8 cellular contexts compared by ENCODE assay signal in the genomic region with DNA sequence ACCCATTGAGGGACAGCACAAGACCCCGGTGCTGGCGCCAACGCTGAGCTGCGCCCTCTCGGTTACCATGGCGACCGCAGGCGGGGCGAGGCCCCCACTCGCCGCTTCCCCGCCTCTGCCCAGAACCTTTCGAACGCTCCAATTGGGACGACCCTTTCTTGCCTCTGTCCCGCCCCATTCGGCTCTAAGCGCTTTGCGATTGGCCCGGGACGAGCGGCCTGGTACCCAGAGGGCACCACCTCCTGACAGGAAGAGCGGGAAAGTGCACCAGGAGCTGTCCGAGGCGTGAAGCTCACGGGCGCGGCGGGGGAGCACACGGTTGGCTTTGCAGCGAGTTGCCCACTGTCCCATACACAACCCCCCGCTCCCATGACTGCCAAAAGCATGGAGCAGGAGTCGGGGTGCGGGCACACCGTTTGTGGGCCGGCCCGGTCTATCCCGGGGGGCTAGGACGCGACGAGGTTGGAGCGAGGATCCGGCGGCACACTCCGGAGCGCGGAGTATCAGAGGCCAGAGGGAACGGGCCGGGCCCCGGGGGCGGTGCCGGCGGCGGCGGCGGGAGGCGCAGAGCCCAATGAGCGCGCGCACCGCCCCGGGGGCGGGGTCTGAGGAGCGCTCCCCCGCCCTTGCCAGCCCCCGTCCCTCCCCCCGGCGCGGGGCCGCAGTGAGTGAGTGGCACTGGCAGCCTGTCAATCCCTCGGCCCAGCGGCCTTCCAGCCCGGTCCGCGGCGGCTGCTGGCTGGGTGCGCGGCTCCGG. TPM values are rescaled to one million over a fixed set of nuclear protein-coding genes. Genes with fewer than 3 reads are reported as not detected.
DNase-seq lines count a peak whose midpoint lies in the region; ATAC-seq and TF ChIP-seq lines count a peak whose summit lies in the region.

No MANE protein-coding gene starts in this region.

- ATAC-seq in HG02623 (IDR thresholded peaks at IDR 0.05; ENCODE audit: unreplicated experiment) = peak; percentile 64
- peak; percentile 85 for ATAC-seq in activated naive CD8-positive, alpha-beta T cell treated with anti-CD3 and anti-CD28 coated beads, Interleukin-2, amount 10 ng/mL, durations not matched to agents 7 days and 5 days (ENCODE audit: low read depth)
- peak; percentile 96 for ATAC-seq in Right ventricle myocardium inferior

- peaks cover 27% of the 10 kb centered on the region for H3K4me1 Mint-ChIP-seq in activated naive CD8-positive, alpha-beta T cell treated with anti-CD3 and anti-CD28 coated beads, Interleukin-2, amount 10 ng/mL, durations not matched to agents 7 days and 5 days

- H3K9me3 ChIP-seq in ovary (no peaks in the 10 kb centered on the region), thyroid gland (no peaks in the 10 kb centered on the region)

- POLR2A ChIA-PET in activated naive CD8-positive, alpha-beta T cell treated with anti-CD3 and anti-CD28 coated beads, Interleukin-2, amount 10 ng/mL, durations not matched to agents 7 days and 5 days (lab: Charles Lee) = interaction anchor here (0.6 to 1.7 kb wide), 6 partner anchors 9 to 505 kb away, joined by 3 to 6 read pairs (median 3); a partner anchor contains a TSS

- peaks cover 25% of the 10 kb centered on the region for H3K27me3 Mint-ChIP-seq in activated naive CD8-positive, alpha-beta T cell treated with anti-CD3 and anti-CD28 coated beads, Interleukin-2, amount 10 ng/mL, durations not matched to agents 7 days and 5 days

- H3K9me3 Mint-ChIP-seq in activated naive CD8-positive, alpha-beta T cell treated with anti-CD3 and anti-CD28 coated beads, Interleukin-2, amount 10 ng/mL, durations not matched to agents 7 days and 5 days = no peaks in the 10 kb centered on the region

- no peak for TF ChIP-seq CTCF in GM10266 (IDR thresholded peaks at IDR 0.05; ENCODE audit: control insufficient read depth, insufficient read depth, low read depth, missing control alignments)
- TF ChIP-seq CTCF in ovary (IDR thresholded peaks at IDR 0.05) = no peak
- no peak for TF ChIP-seq CTCF in thyroid gland (IDR thresholded peaks at IDR 0.05)

- no peaks in the 10 kb centered on the region for H3K4me1 ChIP-seq in ovary (ENCODE audit: insufficient read depth)
- H3K4me1 ChIP-seq in thyroid gland = peaks cover 19 to 24% of the 10 kb centered on the region in 2 donors

- H3K27ac ChIP-seq in ovary = peak overlapping the region; percentile 87 to 90
- H3K27ac ChIP-seq in thyroid gland = peak overlapping the region; percentile 54 to 88 (median 77)

- peak overlapping the region; percentile 77 for H3K4me3 ChIP-seq in ovary
- peak overlapping the region; percentile 19 to 86 (median 71) for H3K4me3 ChIP-seq in thyroid gland (replicated peaks in 1 of 3)

- peak overlapping the region; percentile 91 for H3K27ac Mint-ChIP-seq in activated naive CD8-positive, alpha-beta T cell treated with anti-CD3 and anti-CD28 coated beads, Interleukin-2, amount 10 ng/mL, durations not matched to agents 7 days and 5 days

- intact Hi-C loops in Right ventricle myocardium inferior (cut with DNase I) = loop anchor here (2.0 to 5.0 kb wide), 5 partner anchors 39 to 339 kb away; a partner anchor contains a TSS
- intact Hi-C loops in ovary (cut with DNase I) = loop anchor here in 2 of 4 donors (5.0 to 10.0 kb wide), 4 partner anchors 141 to 479 kb away; no protein-coding TSS in a partner anchor
- intact Hi-C loops in thyroid gland (cut with DNase I) = no loop called here

- TF ChIP-seq EP300 in ovary (IDR thresholded peaks at IDR 0.05) = no peak

- peak overlapping the region; percentile 90 for H3K4me3 Mint-ChIP-seq in activated naive CD8-positive, alpha-beta T cell treated with anti-CD3 and anti-CD28 coated beads, Interleukin-2, amount 10 ng/mL, durations not matched to agents 7 days and 5 days

- no peaks in the 10 kb centered on the region for H3K36me3 ChIP-seq in ovary
- H3K36me3 ChIP-seq in thyroid gland = no peaks in the 10 kb centered on the region

- WGBS in ovary, 3 donors = 0 to 1% (median 0%) methylated on average over 30 to 79 of the region's 79 CpGs
- 0% methylated on average over 10 to 30 of the region's 79 CpGs for WGBS in thyroid gland, 2 donors

- TF ChIP-seq POLR2A in ovary (IDR thresholded peaks at IDR 0.05) = peak; percentile 40
- TF ChIP-seq POLR2A in thyroid gland (IDR thresholded peaks at IDR 0.05) = peak; percentile 6 to 87

- H3K27me3 ChIP-seq in ovary = no peaks in the 10 kb centered on the region
- no peaks in the 10 kb centered on the region for H3K27me3 ChIP-seq in thyroid gland

- peaks cover 11% of the 10 kb centered on the region for H3K36me3 Mint-ChIP-seq in activated naive CD8-positive, alpha-beta T cell treated with anti-CD3 and anti-CD28 coated beads, Interleukin-2, amount 10 ng/mL, durations not matched to agents 7 days and 5 days

- DNase-seq in GM10266 (ENCODE audit: extremely low spot score) (peak; percentile 97), NCI-H1105 (lab: John Stamatoyannopoulos, UW) (peak; percentile 85), SKM-1 (lab: John Stamatoyannopoulos, UW; ENCODE audit: unreplicated experiment) (peak; percentile 86), Right ventricle myocardium inferior (ENCODE audit: missing footprints) (peak; percentile 98), ovary (peak; percentile 92 to 95 (median 94)), thyroid gland (peak; percentile 95)
- peak; percentile 97 for DNase-seq in activated naive CD8-positive, alpha-beta T cell treated with anti-CD3 and anti-CD28 coated beads, Interleukin-2, amount 10 ng/mL, durations not matched to agents 7 days and 5 days

RNA-seq across cellular contexts. Expression of a gene that starts 1.0 kb away (rescaled TPM):
- total RNA-seq in activated naive CD8-positive, alpha-beta T cell treated with anti-CD3 and anti-CD28 coated beads, Interleukin-2, amount 10 ng/mL, durations not matched to agents 7 days and 5 days = 10 to 100 TPM; 24.3 to 28.0 TPM
- 49.4 TPM for total RNA-seq in Right ventricle myocardium inferior
- 100 to 1,000 TPM in 5 of 7 donors, 10 to 100 TPM in 2; 81.5 to 199 (median 149) TPM for total RNA-seq in ovary
- 10 to 100 TPM; 52.6 to 72.8 TPM for polyA plus RNA-seq in ovary
- total RNA-seq in thyroid gland = 100 to 1,000 TPM in 1 of 4 donors, 10 to 100 TPM in 3; 68.5 to 108 (median 71.3) TPM

RNA-seq across cellular contexts. Expression of a gene that starts 39.2 kb away (rescaled TPM):
- 10 to 100 TPM; 48.2 to 51.5 TPM for total RNA-seq in activated naive CD8-positive, alpha-beta T cell treated with anti-CD3 and anti-CD28 coated beads, Interleukin-2, amount 10 ng/mL, durations not matched to agents 7 days and 5 days
- total RNA-seq in Right ventricle myocardium inferior (122 TPM), ovary (10 to 100 TPM; 43.3 to 77.2 (median 50.2) TPM), thyroid gland (100 to 1,000 TPM in 3 of 4 donors, 10 to 100 TPM in 1; 87.1 to 114 (median 111) TPM)
- 10 to 100 TPM; 45.9 to 86.5 TPM for polyA plus RNA-seq in ovary

Comparison
In these comparisons a context has a peak if more than half of its experiments do, and no peak if none do; other contexts are left out.
1. Peak in every context shown above with its lines: DNase-seq, ATAC-seq, H3K4me3 ChIP-seq and H3K27ac ChIP-seq.